In the genomic region with DNA sequence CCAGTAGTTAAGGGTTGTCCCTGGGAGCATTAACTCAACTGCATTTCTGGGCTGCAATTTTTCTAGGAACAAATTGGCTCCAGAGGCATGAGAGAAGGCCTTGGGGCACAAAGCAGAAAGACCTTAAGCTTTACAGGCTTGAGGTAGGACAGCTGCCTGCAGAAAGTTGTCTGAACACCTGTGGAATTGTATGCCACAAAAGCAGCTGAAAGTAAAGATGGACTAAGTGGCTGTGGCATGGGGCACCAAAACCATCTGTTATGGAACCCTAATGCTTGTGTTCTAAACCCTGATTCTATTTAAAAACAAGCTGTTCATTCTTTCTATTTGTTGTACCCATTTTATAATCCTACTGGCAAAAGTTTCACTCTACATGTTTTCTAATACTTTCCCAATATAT, we compare ENCODE assay signal across 27 cellular contexts.
A peak's percentile ranks its signal among the peaks of the same experiment; 100 is the strongest.
DNase-seq lines count a peak whose midpoint lies in the region; ATAC-seq, FAIRE-seq and TF ChIP-seq lines count a peak whose summit lies in the region.
"Had no signal": no experiment of that assay in that cellular context is flagged by ENCODE, and none has a peak within 500 bp of the region (broad histone marks: within the 10 kb centered on the region; RNA-seq: fewer than 3 reads in every experiment).

No MANE protein-coding gene starts in this region.

- H3K4ac ChIP-seq in H1 (replicated peaks; ENCODE audit: insufficient read length, low read depth, low read length), result no peak overlapping the region

- H3K23me2 ChIP-seq in H1 (ENCODE audit: low read depth, low read length), result no peaks in the 10 kb centered on the region

- ATAC-seq in pancreas, result no peak
- no peak for ATAC-seq in SK-N-SH treated with all-trans-retinoic acid at 6 μM for 48 hours
- ATAC-seq: A549, GM12878 had no signal

- CTCF ChIA-PET in H1 (lab: Charles Lee; ENCODE audit: partially characterized antibody), result interaction anchor here (0.6 to 1.5 kb wide), 2 partner anchors 9 to 773 kb away, joined by 3 read pairs; no protein-coding TSS in a partner anchor

- no peaks in the 10 kb centered on the region for H4K20me1 ChIP-seq in MM.1S (ENCODE audit: insufficient read depth, low read length)
- no peaks in the 10 kb centered on the region for H4K20me1 ChIP-seq in H1 (replicated peaks in 1 of 2; ENCODE audit: control insufficient read depth in 1 of 2, insufficient read depth in 2 of 2, low read length in 2 of 2)
- H4K20me1 ChIP-seq: BLaER1 had no signal

- H3K27me3 ChIP-seq in MM.1S (replicated peaks; ENCODE audit: insufficient read depth, low read length), result no peaks in the 10 kb centered on the region
- H3K27me3 ChIP-seq in H1 (replicated peaks in 1 of 4; ENCODE audit: control insufficient read depth in 3 of 4, extremely low read depth in 1 of 4, insufficient read depth in 3 of 4, low read length in 3 of 4), result no peaks in the 10 kb centered on the region
- peaks cover 0 to 6% (median 0%) of the 10 kb centered on the region in 4 donors for H3K27me3 ChIP-seq in pancreas
- H3K27me3 ChIP-seq: BE2C, BLaER1 had no signal

- H3K18ac ChIP-seq in H1 (ENCODE audit: extremely low read depth, low read length), result no peak overlapping the region

- no peak overlapping the region for H2AK5ac ChIP-seq in H1 (ENCODE audit: low read depth, low read length)

- H3K23ac ChIP-seq in H1 (ENCODE audit: insufficient read length), result no peak overlapping the region

- H3K27ac ChIP-seq in MM.1S (ENCODE audit: low read length) (peak overlapping the region; percentile 26; the same call in 1 of the 2 replicates), H1 (ENCODE audit: low read depth, low read length) (no peak overlapping the region), pancreas (no peak overlapping the region)
- H3K27ac ChIP-seq: 22Rv1, A549, BLaER1 had no signal

- peaks cover 5% of the 10 kb centered on the region for H3K9me3 Mint-ChIP-seq in osteocyte (ENCODE audit: unreplicated experiment)
- H3K9me3 Mint-ChIP-seq: CD14-positive monocyte; CD4-positive, alpha-beta memory T cell; CD4-positive, CD25-positive, alpha-beta regulatory T cell had no signal

- no peaks in the 10 kb centered on the region for H3K36me3 Mint-ChIP-seq in osteocyte (ENCODE audit: unreplicated experiment)
- H3K36me3 Mint-ChIP-seq: CD14-positive monocyte; CD4-positive, alpha-beta memory T cell; CD4-positive, CD25-positive, alpha-beta regulatory T cell; CD8-positive, alpha-beta memory T cell had no signal

- no peak overlapping the region for H3K4me3 Mint-ChIP-seq in osteocyte (ENCODE audit: unreplicated experiment)
- H3K4me3 Mint-ChIP-seq: CD14-positive monocyte; CD4-positive, alpha-beta memory T cell; CD4-positive, CD25-positive, alpha-beta regulatory T cell; CD8-positive, alpha-beta memory T cell had no signal

- peaks cover 22% of the 10 kb centered on the region for H3K4me1 ChIP-seq in MM.1S (ENCODE audit: low read length)
- no peaks in the 10 kb centered on the region for H3K4me1 ChIP-seq in H1 (replicated peaks in 1 of 4; ENCODE audit: control insufficient read depth in 3 of 4, insufficient read depth in 4 of 4, low read length in 3 of 4)
- no peaks in the 10 kb centered on the region for H3K4me1 ChIP-seq in pancreas
- H3K4me1 ChIP-seq: A549, BE2C, BLaER1 had no signal

- H3K4me3 ChIP-seq in MM.1S (ENCODE audit: low read length) (no peak overlapping the region), H1 (ENCODE audit: extremely low read depth in 1 of 4, insufficient read depth in 2 of 4, low read depth in 3 of 4, low read length in 4 of 4) (no peak overlapping the region), pancreas (no peak overlapping the region)
- H3K4me3 ChIP-seq: A549, BLaER1, GM12878 had no signal

- H3K4me1 Mint-ChIP-seq in osteocyte (ENCODE audit: unreplicated experiment), result no peaks in the 10 kb centered on the region
- H3K4me1 Mint-ChIP-seq: CD4-positive, alpha-beta memory T cell; CD4-positive, CD25-positive, alpha-beta regulatory T cell; CD8-positive, alpha-beta memory T cell had no signal

- TF ChIP-seq POLR2A in H1 (IDR thresholded peaks at IDR 0.05; ENCODE audit: control extremely low read depth in 1 of 2, low read depth in 2 of 2, low read length in 2 of 2), result no peak

- H3K56ac ChIP-seq in H1 (replicated peaks; ENCODE audit: insufficient read length, low read depth, low read length), result no peak overlapping the region

- no peak for TF ChIP-seq RAD21 in H1 (IDR thresholded peaks at IDR 0.05 in 1 of 2, conservative IDR thresholded peaks at IDR 0.05 in 1 of 2; ENCODE audit: low read depth in 2 of 2, low read length in 2 of 2)

- intact Hi-C loops in pancreas (cut with DNase I), result no loop called here

- H2BK20ac ChIP-seq in H1 (ENCODE audit: low read length), result no peak overlapping the region

- H3K9me2 ChIP-seq in MM.1S (replicated peaks; ENCODE audit: insufficient read depth, low read length), result no peaks in the 10 kb centered on the region

- POLR2A ChIA-PET in H1 (lab: Charles Lee; ENCODE audit: partially characterized antibody), result no interaction called here

- H2BK12ac ChIP-seq in H1 (ENCODE audit: low read depth, low read length), result no peak overlapping the region

- no peaks in the 10 kb centered on the region for H3K79me2 ChIP-seq in MM.1S (ENCODE audit: low read length)
- H3K79me2 ChIP-seq in H1 (ENCODE audit: control insufficient read depth in 1 of 2, insufficient read depth in 2 of 2, low read length in 2 of 2), result no peaks in the 10 kb centered on the region

- no peaks in the 10 kb centered on the region for H3F3A ChIP-seq in MM.1S (ENCODE audit: insufficient read depth, low read length)

- H3K4me2 ChIP-seq in MM.1S (ENCODE audit: low read depth, low read length) (no peak overlapping the region), H1 (ENCODE audit: insufficient read depth in 1 of 2, low read depth in 2 of 2, low read length in 2 of 2) (no peak overlapping the region)
- H3K4me2 ChIP-seq: A549, BLaER1 had no signal

- FAIRE-seq in H1 (lab: Jason Lieb, UNC) (peak; percentile 7), pancreas (lab: Jason Lieb, UNC) (peak; percentile 26)
- FAIRE-seq: GM12878, GM12892, GM18507 had no signal

- H3K27ac Mint-ChIP-seq in osteocyte (ENCODE audit: unreplicated experiment), result no peak overlapping the region
- H3K27ac Mint-ChIP-seq: CD14-positive monocyte; CD4-positive, CD25-positive, alpha-beta regulatory T cell; CD8-positive, alpha-beta memory T cell had no signal

- H2AFZ ChIP-seq in MM.1S (ENCODE audit: low read length), result no peak overlapping the region
- H2AFZ ChIP-seq in H1 (ENCODE audit: low read length), result no peak overlapping the region

- no peak overlapping the region for H2BK120ac ChIP-seq in H1 (replicated peaks; ENCODE audit: low read depth, low read length)

- no peak overlapping the region for H3K9ac ChIP-seq in MM.1S (ENCODE audit: low read length)
- no peak overlapping the region for H3K9ac ChIP-seq in H1 (replicated peaks in 1 of 4; ENCODE audit: extremely low read depth in 1 of 4, low read depth in 3 of 4, low read length in 3 of 4)
- H3K9ac ChIP-seq: BLaER1 had no signal

- no peak overlapping the region for H2BK15ac ChIP-seq in H1 (ENCODE audit: low read length)

- no peak overlapping the region for H4K91ac ChIP-seq in H1 (replicated peaks; ENCODE audit: insufficient read length, low read length)

- H3K14ac ChIP-seq in H1 (ENCODE audit: insufficient read length), result no peak overlapping the region

- peaks cover 3% of the 10 kb centered on the region for H3K27me3 Mint-ChIP-seq in osteocyte (ENCODE audit: unreplicated experiment)
- H3K27me3 Mint-ChIP-seq: CD4-positive, alpha-beta memory T cell; CD4-positive, CD25-positive, alpha-beta regulatory T cell; CD8-positive, alpha-beta memory T cell had no signal

- no peak for TF ChIP-seq CTCF in MM.1S (IDR thresholded peaks at IDR 0.05; ENCODE audit: low read length)
- no peak for TF ChIP-seq CTCF in H1 (IDR thresholded peaks at IDR 0.05; ENCODE audit: control extremely low read depth in 1 of 3, insufficient read depth in 1 of 3, low read depth in 1 of 3, low read length in 3 of 3)
- TF ChIP-seq CTCF in pancreas (IDR thresholded peaks at IDR 0.05), result no peak
- no peak for TF ChIP-seq CTCF in osteocyte (IDR thresholded peaks at IDR 0.05)

- no peak for TF ChIP-seq EP300 in H1 (IDR thresholded peaks at IDR 0.05; ENCODE audit: borderline replicate concordance in 1 of 2, low read depth in 2 of 2, low read length in 2 of 2)

- no peak overlapping the region for H2BK5ac ChIP-seq in H1 (ENCODE audit: low read depth, low read length)

- H3K36me3 ChIP-seq in MM.1S (replicated peaks; ENCODE audit: insufficient read depth, low read length), result no peaks in the 10 kb centered on the region
- H3K36me3 ChIP-seq in H1 (ENCODE audit: control insufficient read depth in 2 of 4, insufficient read depth in 4 of 4, low read length in 3 of 4), result no peaks in the 10 kb centered on the region
- no peaks in the 10 kb centered on the region for H3K36me3 ChIP-seq in pancreas
- H3K36me3 ChIP-seq: BE2C, BLaER1 had no signal

- H4K8ac ChIP-seq in H1 (ENCODE audit: extremely low read depth, insufficient read depth, low read length), result no peak overlapping the region

- H3K79me1 ChIP-seq in H1 (ENCODE audit: low read depth, low read length), result no peaks in the 10 kb centered on the region

- H4K5ac ChIP-seq in H1 (ENCODE audit: insufficient read length, low read depth, low read length), result no peak overlapping the region

- DNase-seq in MM.1S, result peak; percentile 64
- peak; percentile 59 for DNase-seq in RPMI8226
- DNase-seq in H1 (ENCODE audit: low read depth in 1 of 2, low spot score in 2 of 2), result no peak
- DNase-seq in pancreas, result no peak
- no peak for DNase-seq in osteocyte (ENCODE audit: extremely low spot score, unreplicated experiment)
- DNase-seq in AG20443 (ENCODE audit: low spot score), result no peak
- DNase-seq: BE2C; C1 segment of cervical spinal cord; CD4-positive, alpha-beta memory T cell; CD4-positive, CD25-positive, alpha-beta regulatory T cell; CD8-positive, alpha-beta memory T cell; COR-L47; DMS 273 treated with DMSO at 0.1 percent for 48 hours; DMS153; DMS53; DMS79; DND-41; EL; GDM1 had no signal

- H3K9me3 ChIP-seq in MM.1S (replicated peaks; ENCODE audit: insufficient read depth, low read length) (no peaks in the 10 kb centered on the region), H1 (ENCODE audit: insufficient read depth in 2 of 2, low read depth in 1 of 2, low read length in 1 of 2) (no peaks in the 10 kb centered on the region), pancreas (no peaks in the 10 kb centered on the region)
- H3K9me3 ChIP-seq: A549, BE2C, BLaER1 had no signal

TF ChIP-seq in H1, 55 proteins besides CTCF, POLR2A, EP300 and RAD21:
- TF ChIP-seq NANOG (IDR thresholded peaks at IDR 0.05; ENCODE audit: insufficient read depth, low read depth, low read length, poor library complexity, severe bottlenecking) (no peak), YY1 (IDR thresholded peaks at IDR 0.05; ENCODE audit: low read depth, low read length) (no peak)

TF ChIP-seq in SK-N-SH treated with all-trans-retinoic acid at 6 μM for 48 hours, 23 proteins besides CTCF, POLR2A, EP300 and RAD21 (continues in another document):
- TF ChIP-seq ZNF8 (CRISPR knock-in tag; IDR thresholded peaks at IDR 0.05), result no peak
- TF ChIP-seq OSR1 (CRISPR knock-in tag; IDR thresholded peaks at IDR 0.05), result no peak

Comparison
In these comparisons a context has a peak if more than half of its experiments do, and no peak if none do; other contexts are left out.
1. DNase-seq: peak in MM.1S (single experiment) and RPMI8226 (single experiment); none in H1 (0 of 2), pancreas (0 of 6), osteocyte (single experiment) and AG20443 (single experiment).